Comparison of ENCODE assay signal across 13 cellular contexts in genomic region chr20:34062651-34063482, GRCh38. TPM values are rescaled to one million over a fixed set of nuclear protein-coding genes. Genes with fewer than 3 reads are reported as not detected.
DNase-seq lines count a peak whose midpoint lies in the region; ATAC-seq and TF ChIP-seq lines count a peak whose summit lies in the region.
"Had no signal": no experiment of that assay in that cellular context is flagged by ENCODE, and none has a peak within 500 bp of the region (broad histone marks: within the 10 kb centered on the region; RNA-seq: fewer than 3 reads in every experiment).

No MANE protein-coding gene starts in this region.

- no peak overlapping the region for H3K4me3 ChIP-seq in CD4-positive, CD25-positive, alpha-beta regulatory T cell (ENCODE audit: low read depth, low read length)
- H3K4me3 ChIP-seq in mammary epithelial cell (replicated peaks in 1 of 3; ENCODE audit: insufficient read depth in 1 of 3, low read depth in 2 of 3, low read length in 3 of 3) = no peak overlapping the region
- no peak overlapping the region for H3K4me3 ChIP-seq in upper lobe of left lung
- H3K4me3 ChIP-seq in brain microvascular endothelial cell (ENCODE audit: low read depth, low read length) = no peak overlapping the region
- no peak overlapping the region for H3K4me3 ChIP-seq in GM23338

- peaks cover 75% of the 10 kb centered on the region for H3K79me2 ChIP-seq in mammary epithelial cell (ENCODE audit: insufficient read depth, low read length)
- H3K79me2 ChIP-seq in GM23338 (replicated peaks; ENCODE audit: insufficient read depth) = peaks cover 78% of the 10 kb centered on the region

- H3K36me3 Mint-ChIP-seq in CD4-positive, CD25-positive, alpha-beta regulatory T cell = peaks cover 9% of the 10 kb centered on the region
- peaks cover 0 to 29% (median 0%) of the 10 kb centered on the region in 3 donors for H3K36me3 Mint-ChIP-seq in naive thymus-derived CD8-positive, alpha-beta T cell
- H3K36me3 Mint-ChIP-seq in GM23338 (ENCODE audit: low read depth) = peaks cover 4% of the 10 kb centered on the region; the same call in 1 of the 3 replicates

- TF ChIP-seq POLR2A in upper lobe of left lung (IDR thresholded peaks at IDR 0.05) = no peak

- no peak for DNase-seq in CD4-positive, CD25-positive, alpha-beta regulatory T cell
- DNase-seq in HCEC 1CT (peak; percentile 64), mammary epithelial cell (peak; percentile 87), upper lobe of left lung (no peak), brain microvascular endothelial cell (no peak), GM23338 (ENCODE audit: low spot score) (no peak)
- no peak for DNase-seq in naive thymus-derived CD8-positive, alpha-beta T cell
- DNase-seq: COR-L47, NCI-H1105 treated with DMSO at 0.1 percent for 48 hours, NCI-H524, RPMI8226, T-helper 9 cell had no signal

- no peak for TF ChIP-seq EP300 in upper lobe of left lung (IDR thresholded peaks at IDR 0.05)

- no peaks in the 10 kb centered on the region for H3K27me3 ChIP-seq in CD4-positive, CD25-positive, alpha-beta regulatory T cell (ENCODE audit: control insufficient read depth, insufficient read depth, low read length)
- H3K27me3 ChIP-seq in mammary epithelial cell (ENCODE audit: insufficient read depth, low read length) (no peaks in the 10 kb centered on the region), upper lobe of left lung (no peaks in the 10 kb centered on the region), brain microvascular endothelial cell (replicated peaks) (no peaks in the 10 kb centered on the region), GM23338 (ENCODE audit: insufficient read depth) (no peaks in the 10 kb centered on the region)

- no peak for TF ChIP-seq CTCF in mammary epithelial cell (conservative IDR thresholded peaks at IDR 0.05 in 1 of 2, IDR thresholded peaks at IDR 0.05 in 1 of 2; ENCODE audit: extremely low read depth in 1 of 2, insufficient read depth in 1 of 2, low read depth in 1 of 2, low read length in 2 of 2)
- no peak for TF ChIP-seq CTCF in upper lobe of left lung (IDR thresholded peaks at IDR 0.05)
- TF ChIP-seq CTCF in brain microvascular endothelial cell (IDR thresholded peaks at IDR 0.05; ENCODE audit: low read depth, low read length, missing control alignments) = no peak
- no peak for TF ChIP-seq CTCF in GM23338 (conservative IDR thresholded peaks at IDR 0.05; ENCODE audit: low read depth in 2 of 2)

- H2AFZ ChIP-seq in mammary epithelial cell (ENCODE audit: low read depth, low read length) (no peak overlapping the region), GM23338 (no peak overlapping the region)

- no peaks in the 10 kb centered on the region for H3F3A ChIP-seq in GM23338 (replicated peaks; ENCODE audit: low read depth)

- BruUV-seq in mammary epithelial cell (replicated peaks; lab: Mats Ljungman, UMichigan) = no TSS peak

- WGBS in mammary epithelial cell (ENCODE audit: low coverage, missing lambda C conversion rate) = 58% methylated on average over 4 of the region's 4 CpGs
- WGBS in upper lobe of left lung, 2 donors = 91 to 95% methylated on average over 2 to 4 of the region's 4 CpGs

- no peaks in the 10 kb centered on the region for H3K27me3 Mint-ChIP-seq in CD4-positive, CD25-positive, alpha-beta regulatory T cell
- H3K27me3 Mint-ChIP-seq in naive thymus-derived CD8-positive, alpha-beta T cell = no peaks in the 10 kb centered on the region
- no peaks in the 10 kb centered on the region for H3K27me3 Mint-ChIP-seq in GM23338 (ENCODE audit: insufficient read depth, low read depth, poor library complexity)

- dilution Hi-C loops in mammary epithelial cell (cut with HindIII; ENCODE audit: low sequenced_read_pairs) = no loop called here

- intact Hi-C loops in mammary epithelial cell (cut with micrococcal nuclease) = loop anchor here (5.0 kb wide), 1 partner anchor 961 kb away; no protein-coding TSS in a partner anchor

- H3K4me2 ChIP-seq in mammary epithelial cell (ENCODE audit: insufficient read depth, low read depth, low read length) (no peak overlapping the region), GM23338 (no peak overlapping the region)

- no peaks in the 10 kb centered on the region for H3K9me2 ChIP-seq in GM23338 (ENCODE audit: insufficient read depth)

- H3K9ac ChIP-seq in mammary epithelial cell (ENCODE audit: insufficient read depth, low read length) = no peak overlapping the region

- no peak for ATAC-seq in CD4-positive, CD25-positive, alpha-beta regulatory T cell (ENCODE audit: low read depth in 2 of 2)
- no peak for ATAC-seq in naive thymus-derived CD8-positive, alpha-beta T cell
- ATAC-seq in upper lobe of left lung (ENCODE audit: low FRiP score in 2 of 2) (no peak), HG03571 (IDR thresholded peaks at IDR 0.05; ENCODE audit: unreplicated experiment) (no peak), GM23338 (no peak)

- CTCF ChIA-PET in mammary epithelial cell (lab: Charles Lee; ENCODE audit: low non-redundant PET) = interaction anchor here (0.6 kb wide), 1 partner anchor 34 kb away, joined by 3 read pairs; no protein-coding TSS in a partner anchor

- peaks cover 8% of the 10 kb centered on the region for H3K4me1 ChIP-seq in CD4-positive, CD25-positive, alpha-beta regulatory T cell (ENCODE audit: control insufficient read depth, insufficient read depth, low read length, poor library complexity, severe bottlenecking)
- H3K4me1 ChIP-seq in mammary epithelial cell (ENCODE audit: insufficient read depth, low read length) (peaks cover 55% of the 10 kb centered on the region), upper lobe of left lung (peaks cover 16 to 19% (median 17%) of the 10 kb centered on the region in 4 donors), GM23338 (ENCODE audit: insufficient read depth) (peaks cover 18% of the 10 kb centered on the region)

- POLR2A ChIA-PET in naive thymus-derived CD8-positive, alpha-beta T cell (lab: Charles Lee) = no interaction called here

- H3K9me3 ChIP-seq in CD4-positive, CD25-positive, alpha-beta regulatory T cell (ENCODE audit: control insufficient read depth in 2 of 2, low read length in 2 of 2) = no peaks in the 10 kb centered on the region
- H3K9me3 ChIP-seq in mammary epithelial cell (replicated peaks; ENCODE audit: insufficient read depth, low read length) (no peaks in the 10 kb centered on the region), upper lobe of left lung (no peaks in the 10 kb centered on the region)

- in situ Hi-C loops in mammary epithelial cell (cut with MboI; ENCODE audit: low sequenced_read_pairs in 2 of 2) (loop anchor here (10.0 kb wide), 1 partner anchor 128 kb away; no protein-coding TSS in a partner anchor), brain microvascular endothelial cell (cut with HindIII; ENCODE audit: low pct_ligation_motif_present, low sequenced_read_pairs) (no loop called here)

- H3K27ac ChIP-seq in CD4-positive, CD25-positive, alpha-beta regulatory T cell (ENCODE audit: insufficient read depth, low read length, poor library complexity, severe bottlenecking) = no peak overlapping the region
- H3K27ac ChIP-seq in mammary epithelial cell (ENCODE audit: insufficient read depth, low read depth, low read length) = peak overlapping the region; percentile 45
- no peak overlapping the region for H3K27ac ChIP-seq in upper lobe of left lung
- H3K27ac ChIP-seq in brain microvascular endothelial cell = no peak overlapping the region
- H3K27ac ChIP-seq in GM23338 (ENCODE audit: low read depth) = no peak overlapping the region

- peak overlapping the region in 2 of 3 donors; percentile 14 to 56 for H3K27ac Mint-ChIP-seq in CD4-positive, CD25-positive, alpha-beta regulatory T cell
- H3K27ac Mint-ChIP-seq in naive thymus-derived CD8-positive, alpha-beta T cell = peak overlapping the region in 9 of 10 donors; percentile 9 to 63 (median 43)
- H3K27ac Mint-ChIP-seq in GM23338 = no peak overlapping the region

- H3K4me3 Mint-ChIP-seq in CD4-positive, CD25-positive, alpha-beta regulatory T cell = no peak overlapping the region
- no peak overlapping the region for H3K4me3 Mint-ChIP-seq in naive thymus-derived CD8-positive, alpha-beta T cell
- no peak overlapping the region for H3K4me3 Mint-ChIP-seq in GM23338

- peaks cover 0 to 2% (median 0%) of the 10 kb centered on the region in 7 donors for H3K9me3 Mint-ChIP-seq in CD4-positive, CD25-positive, alpha-beta regulatory T cell
- no peaks in the 10 kb centered on the region for H3K9me3 Mint-ChIP-seq in naive thymus-derived CD8-positive, alpha-beta T cell
- no peaks in the 10 kb centered on the region for H3K9me3 Mint-ChIP-seq in GM23338

- peaks cover 14 to 84% (median 53%) of the 10 kb centered on the region in 4 donors for H3K4me1 Mint-ChIP-seq in CD4-positive, CD25-positive, alpha-beta regulatory T cell
- H3K4me1 Mint-ChIP-seq in naive thymus-derived CD8-positive, alpha-beta T cell = peaks cover 49 to 79% (median 77%) of the 10 kb centered on the region in 4 donors
- peaks cover 18% of the 10 kb centered on the region for H3K4me1 Mint-ChIP-seq in GM23338

- H4K20me1 ChIP-seq in mammary epithelial cell (ENCODE audit: insufficient read depth, low read length) (peaks cover 6% of the 10 kb centered on the region), GM23338 (replicated peaks; ENCODE audit: insufficient read depth) (peaks cover 76% of the 10 kb centered on the region)

- H3K36me3 ChIP-seq in CD4-positive, CD25-positive, alpha-beta regulatory T cell (ENCODE audit: control insufficient read depth, insufficient read depth, low read length) = peaks cover 26% of the 10 kb centered on the region
- peaks cover 4% of the 10 kb centered on the region for H3K36me3 ChIP-seq in mammary epithelial cell (ENCODE audit: insufficient read depth, low read length)
- peaks cover 0 to 3% (median 1%) of the 10 kb centered on the region in 4 donors for H3K36me3 ChIP-seq in upper lobe of left lung
- H3K36me3 ChIP-seq in brain microvascular endothelial cell (replicated peaks) = no peaks in the 10 kb centered on the region
- no peaks in the 10 kb centered on the region for H3K36me3 ChIP-seq in GM23338 (ENCODE audit: insufficient read depth)

TF ChIP-seq in GM23338, 12 proteins besides CTCF, POLR2A, EP300 and RAD21 (continues in another document):
- no peak for TF ChIP-seq ZNF331 (CRISPR knock-in tag; IDR thresholded peaks at IDR 0.05; ENCODE audit: low read depth)
- no peak for TF ChIP-seq STAT1 (IDR thresholded peaks at IDR 0.05; ENCODE audit: unreplicated experiment)
- no peak for TF ChIP-seq POLR2AphosphoS5 (IDR thresholded peaks at IDR 0.05; ENCODE audit: low read depth)

RNA-seq across cellular contexts. Expression of gene EIF2S2, which starts 49.2 kb away (rescaled TPM):
- 21.6 TPM for total RNA-seq in CD4-positive, CD25-positive, alpha-beta regulatory T cell
- polyA plus RNA-seq in CD4-positive, CD25-positive, alpha-beta regulatory T cell = 10 to 100 TPM; 21.1 to 29.0 (median 23.3) TPM
- total RNA-seq in mammary epithelial cell = 100 to 1,000 TPM in 1 of 2 donors, 10 to 100 TPM in 1; 99.2 to 157 TPM
- 83.7 TPM for polyA plus RNA-seq in mammary epithelial cell
- 22.4 TPM for polyA minus RNA-seq in mammary epithelial cell
- 10 to 100 TPM; 61.9 to 66.5 TPM for total RNA-seq in naive thymus-derived CD8-positive, alpha-beta T cell
- polyA plus RNA-seq in naive thymus-derived CD8-positive, alpha-beta T cell = 10 to 100 TPM; 17.5 to 21.6 (median 20.2) TPM
- 10 to 100 TPM; 28.3 to 76.1 (median 50.3) TPM for total RNA-seq in upper lobe of left lung
- total RNA-seq in GM23338 (2014; rRNA removed; shearing (Covaris generic)) = 117 and 124 TPM in 2 replicates
- polyA plus RNA-seq in GM23338 (2016; fragmentation: Nextera tagmentation; extraction: Ambion mirVana) = 190 and 194 TPM in 2 replicates

Comparison
In these comparisons a context has a peak if more than half of its experiments do, and no peak if none do; other contexts are left out.
1. DNase-seq: peak in HCEC 1CT (single experiment) and mammary epithelial cell (single experiment); none in CD4-positive, CD25-positive, alpha-beta regulatory T cell (0 of 3), naive thymus-derived CD8-positive, alpha-beta T cell (0 of 10), upper lobe of left lung (0 of 2), brain microvascular endothelial cell (single experiment) and GM23338 (single experiment).